ENCODE assay signal across 1 cellular context in genomic region chr19:5987077-5987818, GRCh38.
TF ChIP-seq lines count a peak whose summit lies in the region.

No MANE protein-coding gene starts in this region.

TF ChIP-seq in HepG2, 621 proteins besides CTCF, POLR2A, EP300 and RAD21 (continued from another document):
- TF ChIP-seq ZNF773 (CRISPR knock-in tag; IDR thresholded peaks at IDR 0.05; ENCODE audit: borderline replicate concordance) (no peak), PHF21A (CRISPR knock-in tag; IDR thresholded peaks at IDR 0.05) (0 out of 2 replicates have a peak, but pooled peaks have one; percentile 51), CENPX (CRISPR knock-in tag; IDR thresholded peaks at IDR 0.05) (no peak), XBP1 (CRISPR knock-in tag; IDR thresholded peaks at IDR 0.05) (no peak), ZBTB2 (CRISPR knock-in tag; IDR thresholded peaks at IDR 0.05; ENCODE audit: low read depth) (no peak), ZNF737 (CRISPR knock-in tag; IDR thresholded peaks at IDR 0.05; ENCODE audit: borderline replicate concordance) (no peak), NFAT5 (CRISPR knock-in tag; IDR thresholded peaks at IDR 0.05) (no peak), HOMEZ (CRISPR knock-in tag; IDR thresholded peaks at IDR 0.05; ENCODE audit: low read depth) (no peak), ZNF878 (CRISPR knock-in tag; IDR thresholded peaks at IDR 0.05) (peak; percentile 60; the same call in 1 of the 2 replicates), ZBTB21 (CRISPR knock-in tag; IDR thresholded peaks at IDR 0.05) (no peak), ZNF407 (CRISPR knock-in tag; IDR thresholded peaks at IDR 0.05; ENCODE audit: not compliant biosample characterization) (no peak)
